ENCODE assay signal across 17 cellular contexts in the genomic region with DNA sequence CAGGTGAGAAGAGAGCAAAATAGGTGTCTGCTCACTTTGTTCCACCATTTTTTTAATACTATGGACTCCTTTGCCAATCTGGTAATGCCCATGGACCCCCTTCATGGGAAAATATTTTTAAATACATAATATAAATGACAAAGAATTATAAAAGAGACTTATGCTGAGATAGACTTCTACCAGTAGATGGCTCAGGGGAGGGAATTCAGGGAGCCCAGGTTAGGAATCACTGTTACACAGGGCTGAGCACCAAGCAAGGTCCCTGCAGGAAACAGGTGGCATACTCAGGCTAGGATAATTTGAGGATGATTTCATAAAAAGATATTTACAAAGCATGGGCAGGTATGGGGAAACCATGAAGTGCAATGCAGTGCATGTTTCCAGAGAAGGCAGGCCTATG.
"Had no signal": no experiment of that assay in that cellular context is flagged by ENCODE, and none has a peak within 500 bp of the region (broad histone marks: within the 10 kb centered on the region; RNA-seq: fewer than 3 reads in every experiment).

No MANE protein-coding gene starts in this region.

- DNase-seq: activated CD4-positive, alpha-beta T cell treated with anti-CD3 and anti-CD28 coated beads for 1 hour; activated CD4-positive, alpha-beta T cell treated with anti-CD3 and anti-CD28 coated beads, Interleukin-2, amount 50 U/mL, for 1 hour; activated CD8-positive, alpha-beta T cell treated with anti-CD3 and anti-CD28 coated beads, Interleukin-2, amount 10 ng/mL, durations not matched to agents 7 days and 5 days; kidney; left lung; natural killer cell; ovary; psoas muscle; stimulated activated CD4-positive, alpha-beta T cell treated with anti-CD3 and anti-CD28 coated beads, Interleukin-4, amount 100 ng/mL, for 24 hours; stimulated activated naive CD4-positive, alpha-beta T cell treated with Interleukin-2 at 50 U/mL for 16 hours; upper lobe of left lung had no signal

- H3K9me3 Mint-ChIP-seq: activated naive CD4-positive, alpha-beta T cell treated with anti-CD3 and anti-CD28 coated beads, Interleukin-2, amount 50 U/mL, for 72 hours; natural killer cell had no signal

- H3K4me1 Mint-ChIP-seq: natural killer cell had no signal

- H3K4me1 ChIP-seq: left lung, psoas muscle had no signal

- H3K27ac ChIP-seq: coronary artery, left lung, ovary, psoas muscle, right atrium auricular region, thoracic aorta, upper lobe of left lung had no signal

- H3K4me3 Mint-ChIP-seq: activated CD8-positive, alpha-beta T cell treated with anti-CD3 and anti-CD28 coated beads, Interleukin-2, amount 10 ng/mL, durations not matched to agents 7 days and 5 days; natural killer cell had no signal

- ATAC-seq: activated CD8-positive, alpha-beta T cell treated with anti-CD3 and anti-CD28 coated beads, Interleukin-2, amount 10 ng/mL, durations not matched to agents 7 days and 5 days; activated naive CD4-positive, alpha-beta T cell treated with anti-CD3 and anti-CD28 coated beads, Interleukin-2, amount 50 U/mL, for 72 hours; left lung; natural killer cell; psoas muscle had no signal

- H3K4me3 ChIP-seq: coronary artery, left lung, lung, ovary, psoas muscle, right atrium auricular region, thoracic aorta, upper lobe of left lung had no signal

- H3K9me3 ChIP-seq: left lung, ovary, psoas muscle, right atrium auricular region, thoracic aorta, upper lobe of left lung had no signal

- H3K27me3 ChIP-seq: left lung, ovary, right atrium auricular region, upper lobe of left lung had no signal

- H3K36me3 ChIP-seq: left lung, ovary, right atrium auricular region, thoracic aorta, upper lobe of left lung had no signal

- FAIRE-seq: astrocyte, kidney had no signal

- H3K27ac Mint-ChIP-seq: activated CD8-positive, alpha-beta T cell treated with anti-CD3 and anti-CD28 coated beads, Interleukin-2, amount 10 ng/mL, durations not matched to agents 7 days and 5 days; activated naive CD4-positive, alpha-beta T cell treated with anti-CD3 and anti-CD28 coated beads, Interleukin-2, amount 50 U/mL, for 72 hours; natural killer cell had no signal

- H3K36me3 Mint-ChIP-seq: activated naive CD4-positive, alpha-beta T cell treated with anti-CD3 and anti-CD28 coated beads, Interleukin-2, amount 50 U/mL, for 72 hours; natural killer cell had no signal
